Comparison of ENCODE assay signal across 2 cellular contexts in genomic region chr12:93702707-93703305, GRCh38.
TF ChIP-seq lines count a peak whose summit lies in the region.

No MANE protein-coding gene starts in this region.

TF ChIP-seq in SK-N-SH, 30 proteins besides CTCF, POLR2A, EP300 and RAD21:
- TF ChIP-seq NFIC (IDR thresholded peaks at IDR 0.05; ENCODE audit: borderline replicate concordance) = no peak
- no peak for TF ChIP-seq GABPA (IDR thresholded peaks at IDR 0.05; ENCODE audit: low read depth)
- no peak for TF ChIP-seq ZBTB33 (IDR thresholded peaks at IDR 0.05; ENCODE audit: borderline replicate concordance, low read depth)
- no peak for TF ChIP-seq TAF1 (IDR thresholded peaks at IDR 0.05; ENCODE audit: borderline replicate concordance, low read depth, low read length)
- no peak for TF ChIP-seq RXRA (IDR thresholded peaks at IDR 0.05; ENCODE audit: borderline replicate concordance, low read depth)
- TF ChIP-seq, protein P1, sequence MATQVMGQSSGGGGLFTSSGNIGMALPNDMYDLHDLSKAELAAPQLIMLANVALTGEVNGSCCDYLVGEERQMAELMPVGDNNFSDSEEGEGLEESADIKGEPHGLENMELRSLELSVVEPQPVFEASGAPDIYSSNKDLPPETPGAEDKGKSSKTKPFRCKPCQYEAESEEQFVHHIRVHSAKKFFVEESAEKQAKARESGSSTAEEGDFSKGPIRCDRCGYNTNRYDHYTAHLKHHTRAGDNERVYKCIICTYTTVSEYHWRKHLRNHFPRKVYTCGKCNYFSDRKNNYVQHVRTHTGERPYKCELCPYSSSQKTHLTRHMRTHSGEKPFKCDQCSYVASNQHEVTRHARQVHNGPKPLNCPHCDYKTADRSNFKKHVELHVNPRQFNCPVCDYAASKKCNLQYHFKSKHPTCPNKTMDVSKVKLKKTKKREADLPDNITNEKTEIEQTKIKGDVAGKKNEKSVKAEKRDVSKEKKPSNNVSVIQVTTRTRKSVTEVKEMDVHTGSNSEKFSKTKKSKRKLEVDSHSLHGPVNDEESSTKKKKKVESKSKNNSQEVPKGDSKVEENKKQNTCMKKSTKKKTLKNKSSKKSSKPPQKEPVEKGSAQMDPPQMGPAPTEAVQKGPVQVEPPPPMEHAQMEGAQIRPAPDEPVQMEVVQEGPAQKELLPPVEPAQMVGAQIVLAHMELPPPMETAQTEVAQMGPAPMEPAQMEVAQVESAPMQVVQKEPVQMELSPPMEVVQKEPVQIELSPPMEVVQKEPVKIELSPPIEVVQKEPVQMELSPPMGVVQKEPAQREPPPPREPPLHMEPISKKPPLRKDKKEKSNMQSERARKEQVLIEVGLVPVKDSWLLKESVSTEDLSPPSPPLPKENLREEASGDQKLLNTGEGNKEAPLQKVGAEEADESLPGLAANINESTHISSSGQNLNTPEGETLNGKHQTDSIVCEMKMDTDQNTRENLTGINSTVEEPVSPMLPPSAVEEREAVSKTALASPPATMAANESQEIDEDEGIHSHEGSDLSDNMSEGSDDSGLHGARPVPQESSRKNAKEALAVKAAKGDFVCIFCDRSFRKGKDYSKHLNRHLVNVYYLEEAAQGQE (IDR thresholded peaks at IDR 0.05; ENCODE audit: low read depth, low read length) = no peak
- TF ChIP-seq MXI1 (IDR thresholded peaks at IDR 0.05; ENCODE audit: low read depth, low read length) = no peak
- TF ChIP-seq, protein P2, sequence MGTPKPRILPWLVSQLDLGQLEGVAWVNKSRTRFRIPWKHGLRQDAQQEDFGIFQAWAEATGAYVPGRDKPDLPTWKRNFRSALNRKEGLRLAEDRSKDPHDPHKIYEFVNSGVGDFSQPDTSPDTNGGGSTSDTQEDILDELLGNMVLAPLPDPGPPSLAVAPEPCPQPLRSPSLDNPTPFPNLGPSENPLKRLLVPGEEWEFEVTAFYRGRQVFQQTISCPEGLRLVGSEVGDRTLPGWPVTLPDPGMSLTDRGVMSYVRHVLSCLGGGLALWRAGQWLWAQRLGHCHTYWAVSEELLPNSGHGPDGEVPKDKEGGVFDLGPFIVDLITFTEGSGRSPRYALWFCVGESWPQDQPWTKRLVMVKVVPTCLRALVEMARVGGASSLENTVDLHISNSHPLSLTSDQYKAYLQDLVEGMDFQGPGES (IDR thresholded peaks at IDR 0.05; ENCODE audit: low read depth, low read length) = no peak
- TF ChIP-seq MAX (IDR thresholded peaks at IDR 0.05; ENCODE audit: low read depth) = no peak
TF ChIP-seq in SK-N-SH: peak in this region for 0.

TF ChIP-seq in SK-N-SH treated with all-trans-retinoic acid at 6 μM for 48 hours, 23 proteins besides CTCF, POLR2A, EP300 and RAD21:
- TF ChIP-seq TCF4 (CRISPR knock-in tag; IDR thresholded peaks at IDR 0.05; ENCODE audit: borderline replicate concordance) = no peak
- no peak for TF ChIP-seq BACH2 (CRISPR knock-in tag; IDR thresholded peaks at IDR 0.05; ENCODE audit: borderline replicate concordance)
- TF ChIP-seq, protein P3, sequence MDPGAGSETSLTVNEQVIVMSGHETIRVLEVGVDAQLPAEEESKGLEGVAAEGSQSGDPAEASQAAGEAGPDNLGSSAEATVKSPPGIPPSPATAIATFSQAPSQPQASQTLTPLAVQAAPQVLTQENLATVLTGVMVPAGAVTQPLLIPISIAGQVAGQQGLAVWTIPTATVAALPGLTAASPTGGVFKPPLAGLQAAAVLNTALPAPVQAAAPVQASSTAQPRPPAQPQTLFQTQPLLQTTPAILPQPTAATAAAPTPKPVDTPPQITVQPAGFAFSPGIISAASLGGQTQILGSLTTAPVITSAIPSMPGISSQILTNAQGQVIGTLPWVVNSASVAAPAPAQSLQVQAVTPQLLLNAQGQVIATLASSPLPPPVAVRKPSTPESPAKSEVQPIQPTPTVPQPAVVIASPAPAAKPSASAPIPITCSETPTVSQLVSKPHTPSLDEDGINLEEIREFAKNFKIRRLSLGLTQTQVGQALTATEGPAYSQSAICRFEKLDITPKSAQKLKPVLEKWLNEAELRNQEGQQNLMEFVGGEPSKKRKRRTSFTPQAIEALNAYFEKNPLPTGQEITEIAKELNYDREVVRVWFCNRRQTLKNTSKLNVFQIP (CRISPR knock-in tag; IDR thresholded peaks at IDR 0.05; ENCODE audit: borderline replicate concordance, low read depth) = no peak
- no peak for TF ChIP-seq ZNF70 (CRISPR knock-in tag; IDR thresholded peaks at IDR 0.05)
- TF ChIP-seq PPARA (CRISPR knock-in tag; IDR thresholded peaks at IDR 0.05; ENCODE audit: borderline replicate concordance) = no peak
- TF ChIP-seq GLIS3 (CRISPR knock-in tag; IDR thresholded peaks at IDR 0.05) = no peak
- no peak for TF ChIP-seq TOX (CRISPR knock-in tag; IDR thresholded peaks at IDR 0.05; ENCODE audit: borderline replicate concordance)
- no peak for TF ChIP-seq ZFP30 (CRISPR knock-in tag; IDR thresholded peaks at IDR 0.05)
- TF ChIP-seq, protein P4, sequence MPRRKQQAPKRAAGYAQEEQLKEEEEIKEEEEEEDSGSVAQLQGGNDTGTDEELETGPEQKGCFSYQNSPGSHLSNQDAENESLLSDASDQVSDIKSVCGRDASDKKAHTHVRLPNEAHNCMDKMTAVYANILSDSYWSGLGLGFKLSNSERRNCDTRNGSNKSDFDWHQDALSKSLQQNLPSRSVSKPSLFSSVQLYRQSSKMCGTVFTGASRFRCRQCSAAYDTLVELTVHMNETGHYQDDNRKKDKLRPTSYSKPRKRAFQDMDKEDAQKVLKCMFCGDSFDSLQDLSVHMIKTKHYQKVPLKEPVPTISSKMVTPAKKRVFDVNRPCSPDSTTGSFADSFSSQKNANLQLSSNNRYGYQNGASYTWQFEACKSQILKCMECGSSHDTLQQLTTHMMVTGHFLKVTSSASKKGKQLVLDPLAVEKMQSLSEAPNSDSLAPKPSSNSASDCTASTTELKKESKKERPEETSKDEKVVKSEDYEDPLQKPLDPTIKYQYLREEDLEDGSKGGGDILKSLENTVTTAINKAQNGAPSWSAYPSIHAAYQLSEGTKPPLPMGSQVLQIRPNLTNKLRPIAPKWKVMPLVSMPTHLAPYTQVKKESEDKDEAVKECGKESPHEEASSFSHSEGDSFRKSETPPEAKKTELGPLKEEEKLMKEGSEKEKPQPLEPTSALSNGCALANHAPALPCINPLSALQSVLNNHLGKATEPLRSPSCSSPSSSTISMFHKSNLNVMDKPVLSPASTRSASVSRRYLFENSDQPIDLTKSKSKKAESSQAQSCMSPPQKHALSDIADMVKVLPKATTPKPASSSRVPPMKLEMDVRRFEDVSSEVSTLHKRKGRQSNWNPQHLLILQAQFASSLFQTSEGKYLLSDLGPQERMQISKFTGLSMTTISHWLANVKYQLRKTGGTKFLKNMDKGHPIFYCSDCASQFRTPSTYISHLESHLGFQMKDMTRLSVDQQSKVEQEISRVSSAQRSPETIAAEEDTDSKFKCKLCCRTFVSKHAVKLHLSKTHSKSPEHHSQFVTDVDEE (CRISPR knock-in tag; IDR thresholded peaks at IDR 0.05) = no peak
- TF ChIP-seq, protein P5, sequence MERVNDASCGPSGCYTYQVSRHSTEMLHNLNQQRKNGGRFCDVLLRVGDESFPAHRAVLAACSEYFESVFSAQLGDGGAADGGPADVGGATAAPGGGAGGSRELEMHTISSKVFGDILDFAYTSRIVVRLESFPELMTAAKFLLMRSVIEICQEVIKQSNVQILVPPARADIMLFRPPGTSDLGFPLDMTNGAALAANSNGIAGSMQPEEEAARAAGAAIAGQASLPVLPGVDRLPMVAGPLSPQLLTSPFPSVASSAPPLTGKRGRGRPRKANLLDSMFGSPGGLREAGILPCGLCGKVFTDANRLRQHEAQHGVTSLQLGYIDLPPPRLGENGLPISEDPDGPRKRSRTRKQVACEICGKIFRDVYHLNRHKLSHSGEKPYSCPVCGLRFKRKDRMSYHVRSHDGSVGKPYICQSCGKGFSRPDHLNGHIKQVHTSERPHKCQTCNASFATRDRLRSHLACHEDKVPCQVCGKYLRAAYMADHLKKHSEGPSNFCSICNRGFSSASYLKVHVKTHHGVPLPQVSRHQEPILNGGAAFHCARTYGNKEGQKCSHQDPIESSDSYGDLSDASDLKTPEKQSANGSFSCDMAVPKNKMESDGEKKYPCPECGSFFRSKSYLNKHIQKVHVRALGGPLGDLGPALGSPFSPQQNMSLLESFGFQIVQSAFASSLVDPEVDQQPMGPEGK (CRISPR knock-in tag; IDR thresholded peaks at IDR 0.05; ENCODE audit: borderline replicate concordance) = no peak
- no peak for TF ChIP-seq ISL1 (CRISPR knock-in tag; IDR thresholded peaks at IDR 0.05)
- no peak for TF ChIP-seq SNAI2 (CRISPR knock-in tag; IDR thresholded peaks at IDR 0.05)
- no peak for TF ChIP-seq CREB5 (CRISPR knock-in tag; IDR thresholded peaks at IDR 0.05; ENCODE audit: low read depth)
- TF ChIP-seq ARNTL (CRISPR knock-in tag; IDR thresholded peaks at IDR 0.05; ENCODE audit: borderline replicate concordance, low read depth) = no peak
- no peak for TF ChIP-seq ZNF565 (CRISPR knock-in tag; conservative IDR thresholded peaks at IDR 0.05; ENCODE audit: low read depth)
- TF ChIP-seq CSDC2 (CRISPR knock-in tag; IDR thresholded peaks at IDR 0.05) = no peak
- no peak for TF ChIP-seq CSRNP3 (CRISPR knock-in tag; IDR thresholded peaks at IDR 0.05)
- no peak for TF ChIP-seq RARB (CRISPR knock-in tag; IDR thresholded peaks at IDR 0.05)
- no peak for TF ChIP-seq OSR1 (CRISPR knock-in tag; IDR thresholded peaks at IDR 0.05)
TF ChIP-seq in SK-N-SH treated with all-trans-retinoic acid at 6 μM for 48 hours: peak in this region for 0.
